Comparison of ENCODE assay signal across 15 cellular contexts in the genomic region with DNA sequence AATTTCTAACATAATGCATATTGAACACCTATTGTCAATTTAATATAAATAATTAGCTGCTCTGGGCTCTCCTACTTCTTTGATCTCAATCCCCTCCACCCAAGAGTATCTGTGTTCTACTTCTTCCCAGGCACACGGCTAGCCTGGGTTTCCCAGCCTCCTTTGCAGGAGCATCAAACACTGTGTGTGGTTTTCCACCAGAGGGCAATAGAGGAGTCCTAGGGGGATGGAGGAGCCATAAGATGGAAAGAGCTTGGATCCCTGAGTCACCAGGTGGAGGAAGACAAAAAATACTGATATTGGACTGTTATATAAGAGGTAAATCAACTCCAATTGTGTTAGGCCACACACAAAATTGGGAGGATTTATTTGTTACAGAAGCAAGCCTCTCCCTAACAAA.
DNase-seq lines count a peak whose midpoint lies in the region; ATAC-seq and TF ChIP-seq lines count a peak whose summit lies in the region.
"Had no signal": no experiment of that assay in that cellular context is flagged by ENCODE, and none has a peak within 500 bp of the region (broad histone marks: within the 10 kb centered on the region; RNA-seq: fewer than 3 reads in every experiment).

No MANE protein-coding gene starts in this region.

- intact Hi-C loops in colonic mucosa (cut with DNase I) (no loop called here), Right ventricle myocardium superior (cut with DNase I) (no loop called here)

- no peak overlapping the region for H3K4me3 Mint-ChIP-seq in type B pancreatic cell
- H3K4me3 Mint-ChIP-seq: effector memory CD8-positive, alpha-beta T cell; T-helper 1 cell treated with Interleukin-12 subunit alpha and Interleukin-12 subunit beta and Interleukin-4 antibody, amounts not matched to agents 30 μg/mL and 1 μg/mL, for 36 hours had no signal

- DNase-seq in NCI-H524 (lab: John Stamatoyannopoulos, UW) (peak; percentile 14 to 58), NCI-H524 treated with DMSO at 0.1 percent for 48 hours (lab: John Stamatoyannopoulos, UW) (no peak), NCI-H146 (lab: John Stamatoyannopoulos, UW) (peak; percentile 23), astrocyte of the hippocampus (ENCODE audit: low read depth, low spot score) (peak; percentile 18), type B pancreatic cell (ENCODE audit: extremely low spot score, unreplicated experiment) (no peak), colonic mucosa (no peak), Right ventricle myocardium superior (no peak)
- DNase-seq in activated CD4-positive, alpha-beta T cell treated with anti-CD3 and anti-CD28 coated beads for 1 hour, result no peak
- DNase-seq: effector memory CD8-positive, alpha-beta T cell; EL; gastrocnemius medialis; GOT3 had no signal

- TF ChIP-seq CTCF in type B pancreatic cell (conservative IDR thresholded peaks at IDR 0.05) (peak; percentile 43), colonic mucosa (IDR thresholded peaks at IDR 0.05) (no peak)

- no peak overlapping the region for H3K4me3 ChIP-seq in colonic mucosa
- H3K4me3 ChIP-seq: gastrocnemius medialis had no signal

- H3K27ac ChIP-seq in colonic mucosa, result no peak overlapping the region
- H3K27ac ChIP-seq: gastrocnemius medialis, HL-60 had no signal

- peaks cover 5% of the 10 kb centered on the region for H3K9me3 Mint-ChIP-seq in type B pancreatic cell
- H3K9me3 Mint-ChIP-seq: effector memory CD8-positive, alpha-beta T cell had no signal

- no peaks in the 10 kb centered on the region for H3K9me3 ChIP-seq in colonic mucosa
- H3K9me3 ChIP-seq: gastrocnemius medialis had no signal

- H3K4me1 ChIP-seq in colonic mucosa, result no peaks in the 10 kb centered on the region
- H3K4me1 ChIP-seq: gastrocnemius medialis had no signal

- H3K27me3 Mint-ChIP-seq in type B pancreatic cell, result peaks cover 22% of the 10 kb centered on the region

- peaks cover 12% of the 10 kb centered on the region for H3K4me1 Mint-ChIP-seq in type B pancreatic cell (ENCODE audit: unreplicated experiment)

- no peak for ATAC-seq in Right ventricle myocardium superior (ENCODE audit: poor library complexity)
- ATAC-seq: effector memory CD8-positive, alpha-beta T cell; gastrocnemius medialis had no signal

- H3K27me3 ChIP-seq in colonic mucosa, result no peaks in the 10 kb centered on the region
- H3K27me3 ChIP-seq: gastrocnemius medialis had no signal

- no peak overlapping the region for H3K27ac Mint-ChIP-seq in type B pancreatic cell
- H3K27ac Mint-ChIP-seq: activated T-helper 2 cell treated with anti-CD3 and anti-CD28 coated beads, Interferon-gamma antibody, Interleukin-2, Interleukin-4, amounts not matched to agents 10 μg/mL and 5 μg/mL and 100 μg/mL, durations not matched to agents 14 hours and 24 hours and 36 hours; effector memory CD8-positive, alpha-beta T cell; T-helper 1 cell treated with Interleukin-12 subunit alpha and Interleukin-12 subunit beta and Interleukin-4 antibody, amounts not matched to agents 30 μg/mL and 1 μg/mL, for 36 hours had no signal

- H3K9ac ChIP-seq in colonic mucosa (ENCODE audit: low read depth in 2 of 2, low read length in 2 of 2), result no peak overlapping the region

- H3K36me3 ChIP-seq in colonic mucosa, result no peaks in the 10 kb centered on the region
- H3K36me3 ChIP-seq: gastrocnemius medialis had no signal

- H3K36me3 Mint-ChIP-seq in type B pancreatic cell, result no peaks in the 10 kb centered on the region

Comparison
In these comparisons a context has a peak if more than half of its experiments do, and no peak if none do; other contexts are left out.
1. DNase-seq: peak in NCI-H524 (2 of 2), NCI-H146 (single experiment) and astrocyte of the hippocampus (single experiment); none in NCI-H524 treated with DMSO at 0.1 percent for 48 hours (single experiment), type B pancreatic cell (single experiment), colonic mucosa (single experiment), Right ventricle myocardium superior (single experiment) and activated CD4-positive, alpha-beta T cell treated with anti-CD3 and anti-CD28 coated beads for 1 hour (single experiment).